In genomic region chr1:226863446-226863845, GRCh38 we compare ENCODE assay signal across 10 cellular contexts. TPM values are rescaled to one million over a fixed set of nuclear protein-coding genes. Genes with fewer than 3 reads are reported as not detected.
DNase-seq lines count a peak whose midpoint lies in the region; ATAC-seq and TF ChIP-seq lines count a peak whose summit lies in the region.
"Had no signal": no experiment of that assay in that cellular context is flagged by ENCODE, and none has a peak within 500 bp of the region (broad histone marks: within the 10 kb centered on the region; RNA-seq: fewer than 3 reads in every experiment).

No MANE protein-coding gene starts in this region.

- H3K27me3 ChIP-seq in adipocyte (replicated peaks; ENCODE audit: control insufficient read depth, insufficient read depth, low read length) (no peaks in the 10 kb centered on the region), kidney epithelial cell (ENCODE audit: control insufficient read depth, insufficient read depth, low read length) (no peaks in the 10 kb centered on the region)

- no peak for ATAC-seq in HG02642 (IDR thresholded peaks at IDR 0.05; ENCODE audit: poor library complexity, unreplicated experiment)
- ATAC-seq: Panc1 had no signal

- no peak for TF ChIP-seq CTCF in kidney epithelial cell (IDR thresholded peaks at IDR 0.05; ENCODE audit: insufficient read depth, low read length, poor library complexity, severe bottlenecking)

- H3K4me3 ChIP-seq in adipocyte (ENCODE audit: low read length) = no peak overlapping the region
- no peak overlapping the region for H3K4me3 ChIP-seq in kidney epithelial cell (ENCODE audit: low read depth, low read length)

- H3K9ac ChIP-seq in adipocyte (ENCODE audit: low read length) = no peak overlapping the region

- H3K36me3 ChIP-seq in adipocyte (ENCODE audit: control insufficient read depth, insufficient read depth, low read length, severe bottlenecking) (no peaks in the 10 kb centered on the region), kidney epithelial cell (ENCODE audit: control insufficient read depth, insufficient read depth, low read length) (no peaks in the 10 kb centered on the region)

- H3K9me3 ChIP-seq in adipocyte (ENCODE audit: control insufficient read depth, low read length) = no peaks in the 10 kb centered on the region

- peak; percentile 77 for DNase-seq in Daoy (ENCODE audit: low read depth)
- DNase-seq in HS-5 (ENCODE audit: low read depth) = peak; percentile 57
- peak; percentile 34 for DNase-seq in adipocyte (ENCODE audit: low read depth)
- peak; percentile 35 for DNase-seq in kidney epithelial cell (ENCODE audit: low read depth)
- no peak for DNase-seq in stimulated activated naive CD4-positive, alpha-beta T cell (lab: John Stamatoyannopoulos, UW)
- no peak for DNase-seq in AML-193 (lab: John Stamatoyannopoulos, UW)
- DNase-seq in GOT3 (lab: John Stamatoyannopoulos, UW) = no peak
- DNase-seq: NCI-H1417 treated with DMSO at 0.1 percent for 48 hours had no signal

- peaks cover 11% of the 10 kb centered on the region for H3K4me1 ChIP-seq in adipocyte (ENCODE audit: control insufficient read depth, insufficient read depth, low read length)

RNA-seq across cellular contexts. Expression of gene PSEN2, which starts 7.0 kb away (rescaled TPM):
- total RNA-seq in Daoy (2014; rRNA removed; shearing (Covaris generic)) = 15.7 and 21.8 TPM in 2 replicates
- total RNA-seq in kidney epithelial cell = 29.7 and 31.3 TPM in 2 replicates

Comparison
In these comparisons a context has a peak if more than half of its experiments do, and no peak if none do; other contexts are left out.
1. DNase-seq: peak in Daoy (single experiment), HS-5 (single experiment), adipocyte (single experiment) and kidney epithelial cell (single experiment); none in stimulated activated naive CD4-positive, alpha-beta T cell (0 of 6), AML-193 (0 of 2) and GOT3 (single experiment).